In the genomic region with DNA sequence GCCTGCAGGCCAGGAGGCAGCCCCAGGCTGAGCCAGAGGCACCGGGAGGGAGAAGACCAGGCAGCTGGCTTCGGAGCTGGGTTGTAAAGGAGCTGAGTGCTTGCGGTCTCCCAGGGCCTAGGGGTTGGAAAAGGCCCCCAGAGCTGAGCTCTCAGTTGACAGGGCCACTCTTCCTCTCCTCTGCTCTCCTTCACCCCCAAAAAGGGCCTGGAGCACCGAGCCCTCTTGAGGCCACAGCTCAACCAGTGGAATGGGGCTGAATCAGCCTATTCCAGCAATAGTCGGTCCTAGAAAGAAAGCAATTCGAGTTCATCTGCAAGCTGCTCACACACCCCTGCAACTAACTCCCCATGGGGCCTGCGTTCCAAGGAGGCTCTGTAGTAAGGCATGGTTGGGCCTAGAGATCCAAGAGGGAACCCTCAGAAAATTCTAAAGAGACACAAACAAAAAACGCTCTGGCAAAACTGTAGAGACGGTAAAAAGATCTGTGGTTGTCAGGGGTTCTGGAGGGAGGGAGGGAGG, we compare ENCODE assay signal across 35 cellular contexts.
"Had no signal": no experiment of that assay in that cellular context is flagged by ENCODE, and none has a peak within 500 bp of the region (broad histone marks: within the 10 kb centered on the region; RNA-seq: fewer than 3 reads in every experiment).

No MANE protein-coding gene starts in this region.

- H3K9me3 Mint-ChIP-seq: activated CD4-positive, alpha-beta memory T cell treated with anti-CD3 and anti-CD28 coated beads, Interleukin-2, amount 10 ng/mL, durations not matched to agents 7 days and 5 days; activated naive CD4-positive, alpha-beta T cell treated with anti-CD3 and anti-CD28 coated beads, Interleukin-2, amount 10 ng/mL, durations not matched to agents 7 days and 5 days; central memory CD8-positive, alpha-beta T cell; T-helper 1 cell treated with Interleukin-12 subunit alpha and Interleukin-12 subunit beta and Interleukin-4 antibody, amounts not matched to agents 30 μg/mL and 1 μg/mL, for 36 hours; T-helper 2 cell treated with Interferon-gamma antibody and Interleukin-4, amounts not matched to agents 5 μg/mL and 100 μg/mL, for 36 hours had no signal

- H3K36me3 Mint-ChIP-seq: activated CD8-positive, alpha-beta memory T cell treated with anti-CD3 and anti-CD28 coated beads, Interleukin-2, amount 10 ng/mL, durations not matched to agents 7 days and 5 days; activated naive CD4-positive, alpha-beta T cell treated with anti-CD3 and anti-CD28 coated beads, Interleukin-2, amount 10 ng/mL, durations not matched to agents 7 days and 5 days; activated naive CD8-positive, alpha-beta T cell had no signal

- H3K4me1 ChIP-seq: SJSA1 had no signal

- H3K9me3 ChIP-seq: Peyer's patch, SJSA1, SK-N-SH had no signal

- H3K27me3 Mint-ChIP-seq: activated CD4-positive, alpha-beta memory T cell treated with anti-CD3 and anti-CD28 coated beads, Interleukin-2, amount 10 ng/mL, durations not matched to agents 7 days and 5 days; activated CD8-positive, alpha-beta memory T cell treated with anti-CD3 and anti-CD28 coated beads, Interleukin-2, amount 10 ng/mL, durations not matched to agents 7 days and 5 days had no signal

- H3K4me1 Mint-ChIP-seq: activated CD4-positive, alpha-beta memory T cell treated with anti-CD3 and anti-CD28 coated beads, Interleukin-2, amount 10 ng/mL, durations not matched to agents 7 days and 5 days; activated CD8-positive, alpha-beta memory T cell treated with anti-CD3 and anti-CD28 coated beads, Interleukin-2, amount 10 ng/mL, durations not matched to agents 7 days and 5 days; activated naive CD4-positive, alpha-beta T cell treated with anti-CD3 and anti-CD28 coated beads, Interleukin-2, amount 10 ng/mL, durations not matched to agents 7 days and 5 days; activated naive CD8-positive, alpha-beta T cell treated with anti-CD3 and anti-CD28 coated beads, Interleukin-2, amount 50 U/mL, for 24 hours; central memory CD8-positive, alpha-beta T cell had no signal

- H3K27ac Mint-ChIP-seq: activated CD4-positive, alpha-beta memory T cell treated with anti-CD3 and anti-CD28 coated beads, Interleukin-2, amount 10 ng/mL, durations not matched to agents 7 days and 5 days; activated CD8-positive, alpha-beta memory T cell treated with anti-CD3 and anti-CD28 coated beads, Interleukin-2, amount 10 ng/mL, durations not matched to agents 7 days and 5 days; activated naive CD4-positive, alpha-beta T cell treated with anti-CD3 and anti-CD28 coated beads, Interleukin-2, amount 10 ng/mL, durations not matched to agents 7 days and 5 days; activated naive CD8-positive, alpha-beta T cell; activated naive CD8-positive, alpha-beta T cell treated with anti-CD3 and anti-CD28 coated beads, Interleukin-2, amount 50 U/mL, for 24 hours; T-helper 1 cell treated with Interleukin-12 subunit alpha and Interleukin-12 subunit beta and Interleukin-4 antibody, amounts not matched to agents 30 μg/mL and 1 μg/mL, for 36 hours; T-helper 2 cell treated with Interferon-gamma antibody and Interleukin-4, amounts not matched to agents 5 μg/mL and 100 μg/mL, for 36 hours had no signal

- H3K4me3 ChIP-seq: cardiac muscle cell, Peyer's patch, SJSA1 had no signal

- DNase-seq: activated CD4-positive, alpha-beta memory T cell treated with anti-CD3 and anti-CD28 coated beads, Interleukin-2, amount 10 ng/mL, durations not matched to agents 7 days and 5 days; activated CD4-positive, alpha-beta T cell treated with anti-CD3 and anti-CD28 coated beads for 1 hour; activated CD4-positive, alpha-beta T cell treated with anti-CD3 and anti-CD28 coated beads for 48 hours; activated CD4-positive, CD25-positive, alpha-beta regulatory T cell; activated CD8-positive, alpha-beta memory T cell treated with anti-CD3 and anti-CD28 coated beads for 24 hours; activated CD8-positive, alpha-beta memory T cell treated with anti-CD3 and anti-CD28 coated beads, Interleukin-2, amount 10 ng/mL, durations not matched to agents 7 days and 5 days; activated CD8-positive, alpha-beta memory T cell treated with anti-CD3 and anti-CD28 coated beads, Interleukin-2, amount 50 U/mL, for 48 hours; activated effector memory CD4-positive, alpha-beta T cell treated with Interleukin-2 at 50 U/mL for 16 hours; activated naive CD4-positive, alpha-beta T cell treated with anti-CD3 and anti-CD28 coated beads, Interleukin-2, amount 10 ng/mL, durations not matched to agents 7 days and 5 days; activated naive CD8-positive, alpha-beta T cell treated with anti-CD3 and anti-CD28 coated beads, Interleukin-2, amount 50 U/mL, for 24 hours; activated T-cell treated with anti-CD3 and anti-CD28 coated beads, Interleukin-2, amount 50 U/mL, for 48 hours; amniotic stem cell; aorta; NCI-H1105; NCI-H1417 treated with DMSO at 0.1 percent for 48 hours; NCI-H187 treated with DMSO at 0.1 percent for 48 hours; NCI-H2081; NCI-H2171 treated with DMSO at 0.1 percent for 48 hours; NCI-H2227 treated with DMSO at 0.1 percent for 48 hours; NCI-H446; NCI-H524; NCI-H69; NCI-H82; PC-3; Peyer's patch; RPMI8226; SHP77 treated with DMSO at 0.1 percent for 48 hours; SK-N-SH had no signal

- H3K27me3 ChIP-seq: cardiac muscle cell, Peyer's patch, SJSA1 had no signal

- H3K27ac ChIP-seq: cardiac muscle cell, Peyer's patch, SJSA1, VCaP had no signal

- H3K36me3 ChIP-seq: cardiac muscle cell, Peyer's patch, SJSA1 had no signal

- H3K9me2 ChIP-seq: SK-N-SH had no signal

- H3K9ac ChIP-seq: SK-N-SH had no signal

- H3K4me3 Mint-ChIP-seq: activated CD4-positive, alpha-beta memory T cell treated with anti-CD3 and anti-CD28 coated beads, Interleukin-2, amount 10 ng/mL, durations not matched to agents 7 days and 5 days; activated CD8-positive, alpha-beta memory T cell treated with anti-CD3 and anti-CD28 coated beads, Interleukin-2, amount 10 ng/mL, durations not matched to agents 7 days and 5 days; activated naive CD4-positive, alpha-beta T cell treated with anti-CD3 and anti-CD28 coated beads, Interleukin-2, amount 10 ng/mL, durations not matched to agents 7 days and 5 days; activated naive CD8-positive, alpha-beta T cell; activated naive CD8-positive, alpha-beta T cell treated with anti-CD3 and anti-CD28 coated beads, Interleukin-2, amount 50 U/mL, for 24 hours; central memory CD8-positive, alpha-beta T cell; T-helper 1 cell treated with Interleukin-12 subunit alpha and Interleukin-12 subunit beta and Interleukin-4 antibody, amounts not matched to agents 30 μg/mL and 1 μg/mL, for 36 hours; T-helper 2 cell treated with Interferon-gamma antibody and Interleukin-4, amounts not matched to agents 5 μg/mL and 100 μg/mL, for 36 hours had no signal

- H3K4me2 ChIP-seq: SK-N-SH had no signal
